In the genomic region with DNA sequence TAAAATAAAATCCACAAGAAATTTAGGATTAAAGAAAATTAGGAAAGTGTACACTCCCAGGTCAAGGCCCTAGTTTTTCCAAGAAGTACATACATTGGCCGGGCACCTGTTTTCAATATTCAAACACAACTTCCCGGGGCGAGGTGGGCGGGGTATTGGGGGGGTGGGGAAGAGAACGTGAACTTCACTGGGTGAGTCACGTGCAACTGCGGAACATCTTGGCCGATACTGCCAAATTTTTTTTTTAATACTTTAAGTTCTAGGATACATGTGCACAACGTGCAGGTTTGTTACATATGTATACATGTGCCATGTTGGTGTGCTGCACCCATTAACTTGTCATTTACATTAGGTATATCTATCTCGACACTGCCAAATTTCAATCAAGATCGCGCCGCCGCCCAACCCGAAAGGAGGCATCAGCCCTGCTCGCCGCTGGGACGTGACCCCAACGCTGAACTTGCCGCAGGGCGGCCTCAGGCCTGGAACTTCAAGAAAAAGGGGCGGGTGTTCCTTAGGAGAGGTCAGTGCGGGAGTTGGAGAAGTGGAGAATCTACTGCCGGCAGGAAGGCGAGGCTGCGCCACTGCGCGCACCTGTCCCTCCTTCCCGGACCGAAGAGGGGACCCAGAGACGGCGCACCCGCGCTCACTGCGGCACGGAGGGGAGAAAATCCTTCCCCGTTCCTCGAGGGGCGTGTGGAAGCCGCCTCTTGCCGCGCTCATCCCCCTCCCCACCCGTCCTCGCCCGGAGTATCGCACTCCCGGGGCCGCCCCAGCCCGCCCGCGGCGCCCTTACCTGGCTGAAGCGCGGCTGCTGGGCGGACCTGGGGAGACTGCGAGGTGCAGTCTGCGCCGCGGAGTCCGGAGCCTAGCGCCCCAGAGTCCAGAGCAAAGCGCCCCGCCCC, we compare ENCODE assay signal across 8 cellular contexts. TPM values are rescaled to one million over a fixed set of nuclear protein-coding genes. Genes with fewer than 3 reads are reported as not detected.
DNase-seq lines count a peak whose midpoint lies in the region; ATAC-seq, FAIRE-seq and TF ChIP-seq lines count a peak whose summit lies in the region.

A gene (minus strand): TSS at position 883 of the 905 bp plus-strand sequence. CDS start 41,224 bp downstream, outside the sequence.

- H3K27me3 ChIP-seq in osteoblast (ENCODE audit: insufficient read depth, low read length) (no peaks in the 10 kb centered on the region), vagina (no peaks in the 10 kb centered on the region)

- H3K4me2 ChIP-seq in A549 (peak within 1 kb of the TSS; percentile 83), osteoblast (ENCODE audit: insufficient read depth, low read length) (peak within 1 kb of the TSS; percentile 90)

- CTCF ChIA-PET in A549 (lab: Yijun Ruan, JAX), result no interaction called here

- ATAC-seq in A549 (peak; percentile 84 to 87), GM18502 (IDR thresholded peaks at IDR 0.05; ENCODE audit: poor library complexity, unreplicated experiment) (peak; percentile 29), HG02884 (IDR thresholded peaks at IDR 0.05; ENCODE audit: unreplicated experiment) (peak; percentile 21)

- no peak for TF ChIP-seq EP300 in A549 (IDR thresholded peaks at IDR 0.05)

- intact Hi-C loops in vagina (cut with DNase I), result no loop called here

- H4K20me1 ChIP-seq in osteoblast (ENCODE audit: insufficient read depth, low read length), result no peaks in the 10 kb centered on the region

- no peak for FAIRE-seq in A549 (lab: Jason Lieb, UNC)

- H3K4me3 ChIP-seq in A549, result peak within 1 kb of the TSS; percentile 96
- peak within 1 kb of the TSS; percentile 89 for H3K4me3 ChIP-seq in osteoblast (ENCODE audit: insufficient read depth, low read length)
- peak within 1 kb of the TSS; percentile 84 to 94 for H3K4me3 ChIP-seq in vagina

- TF ChIP-seq CTCF in A549 (IDR thresholded peaks at IDR 0.05) (no peak), osteoblast (IDR thresholded peaks at IDR 0.05; ENCODE audit: extremely low read depth, low read depth, low read length) (no peak), vagina (IDR thresholded peaks at IDR 0.05) (no peak)

- H2AFZ ChIP-seq in osteoblast (ENCODE audit: low read length), result peak within 1 kb of the TSS; percentile 95

- POLR2A ChIA-PET in A549 (lab: Yijun Ruan, JAX), result no interaction called here

- WGBS in A549 (ENCODE audit: missing lambda C conversion rate), result 3% methylated on average over 9 of the region's 63 CpGs

- TF ChIP-seq POLR2A in A549 (IDR thresholded peaks at IDR 0.05; ENCODE audit: low read length) (peak; percentile 28), vagina (IDR thresholded peaks at IDR 0.05) (peak in 1 of 2 donors; percentile 25)

- H3K79me2 ChIP-seq in osteoblast (ENCODE audit: insufficient read depth, low read length), result no peaks in the 10 kb centered on the region

- H3K9me3 ChIP-seq in A549, result no peaks in the 10 kb centered on the region
- H3K9me3 ChIP-seq in osteoblast (ENCODE audit: low read depth, low read length), result no peaks in the 10 kb centered on the region
- H3K9me3 ChIP-seq in vagina, result no peaks in the 10 kb centered on the region

- TF ChIP-seq RAD21 in A549 (conservative IDR thresholded peaks at IDR 0.05 in 1 of 2, IDR thresholded peaks at IDR 0.05 in 1 of 2), result no peak

- 0 out of 3 replicates have a peak, but pooled peaks cover 3% of the 10 kb centered on the region for H3K4me1 ChIP-seq in A549
- no peaks in the 10 kb centered on the region for H3K4me1 ChIP-seq in osteoblast (ENCODE audit: insufficient read depth, low read length)
- peaks cover 15% of the 10 kb centered on the region for H3K4me1 ChIP-seq in vagina

- H3K36me3 ChIP-seq in osteoblast (ENCODE audit: insufficient read depth, low read length), result no peaks in the 10 kb centered on the region
- no peaks in the 10 kb centered on the region for H3K36me3 ChIP-seq in vagina

- peak within 1 kb of the TSS; percentile 81 to 85 for H3K27ac ChIP-seq in A549
- peak within 1 kb of the TSS; percentile 36 for H3K27ac ChIP-seq in osteoblast (ENCODE audit: low read depth, low read length)
- peak within 1 kb of the TSS; percentile 86 for H3K27ac ChIP-seq in vagina

- DNase-seq in A549 (ENCODE audit: low read depth in 1 of 2, low spot score in 1 of 2), result peak; percentile 38 to 60
- DNase-seq in NCI-H460 (ENCODE audit: extremely low read depth, low read depth), result peak; percentile 26
- DNase-seq in activated T-cell treated with anti-CD3 and anti-CD28 coated beads for 48 hours (ENCODE audit: low read depth), result peak; percentile 47
- peak; percentile 39 for DNase-seq in foreskin melanocyte
- DNase-seq in osteoblast (ENCODE audit: insufficient read length, low spot score, missing footprints), result no peak
- no peak for DNase-seq in vagina (ENCODE audit: extremely low spot score in 2 of 2)

TF ChIP-seq in A549, 52 proteins besides CTCF, POLR2A, EP300 and RAD21:
- TF ChIP-seq HEYL (CRISPR knock-in tag; IDR thresholded peaks at IDR 0.05) (no peak), JUN (IDR thresholded peaks at IDR 0.05) (peak in 1 of 2 experiments; percentile 16; a peak in 1 of 5 replicates), PHF8 (IDR thresholded peaks at IDR 0.05; ENCODE audit: borderline replicate concordance, low read depth) (peak; percentile 29), ZSCAN20 (CRISPR knock-in tag; IDR thresholded peaks at IDR 0.05) (no peak), KDM1A (IDR thresholded peaks at IDR 0.05; ENCODE audit: low read depth) (no peak)
- TF ChIP-seq, protein P1, sequence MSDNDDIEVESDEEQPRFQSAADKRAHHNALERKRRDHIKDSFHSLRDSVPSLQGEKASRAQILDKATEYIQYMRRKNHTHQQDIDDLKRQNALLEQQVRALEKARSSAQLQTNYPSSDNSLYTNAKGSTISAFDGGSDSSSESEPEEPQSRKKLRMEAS (IDR thresholded peaks at IDR 0.05), result 0 out of 2 replicates have a peak, but pooled peaks have one; percentile 27

RNA-seq across cellular contexts. Expression of the gene that starts here (rescaled TPM):
- 1.2 and 1.3 TPM in 2 replicates for polyA plus RNA-seq in A549 (2011; rRNA removed)
- polyA plus RNA-seq in A549 (2012; cell fraction: cytosol; rRNA removed), result 0.29 and 0.30 TPM in 2 replicates
- polyA plus RNA-seq in A549 (2012; cell fraction: nucleus; rRNA removed), result 0.36 and 0.71 TPM in 2 replicates
- 1.4 to 1.9 TPM (median 1.6 TPM) in 3 replicates for polyA plus RNA-seq in A549 (2017; fragmentation: RNase III; extraction: RNeasy Plus Mini Kit Qiagen cat#74134 plus additional on column Dnase treatment)
- 1.3 and 1.6 TPM in 2 replicates for polyA minus RNA-seq in A549 (2011; rRNA and poly(A)+ RNA removed)
- 2.7 and 2.9 TPM in 2 replicates for total RNA-seq in NCI-H460 (2014; rRNA removed; shearing (Covaris generic))
- 3.1 and 4.1 TPM in 2 replicates for polyA plus RNA-seq in NCI-H460 (2014; cell fraction: nucleus; rRNA removed)
- 1.5 and 1.8 TPM in 2 replicates for total RNA-seq in osteoblast
- total RNA-seq in vagina, result 9.3 TPM

Comparison
In these comparisons a context has a peak if more than half of its experiments do, and no peak if none do; other contexts are left out.
1. ATAC-seq: peak in every context shown above with its lines; median percentile 86 in A549; 29 in GM18502; 21 in HG02884.
2. DNase-seq: peak in A549 (2 of 2), NCI-H460 (single experiment), activated T-cell treated with anti-CD3 and anti-CD28 coated beads for 48 hours (single experiment) and foreskin melanocyte (single experiment); none in osteoblast (single experiment) and vagina (0 of 2).
3. H3K27ac ChIP-seq: peak in every context shown above with its lines; median percentile 86 in vagina; 83 in A549; 36 in osteoblast.
4. Peak in every context shown above with its lines, with median percentiles within 50 percentile points of each other: H3K4me3 ChIP-seq.